Comparison of ENCODE assay signal across 8 cellular contexts in the genomic region with DNA sequence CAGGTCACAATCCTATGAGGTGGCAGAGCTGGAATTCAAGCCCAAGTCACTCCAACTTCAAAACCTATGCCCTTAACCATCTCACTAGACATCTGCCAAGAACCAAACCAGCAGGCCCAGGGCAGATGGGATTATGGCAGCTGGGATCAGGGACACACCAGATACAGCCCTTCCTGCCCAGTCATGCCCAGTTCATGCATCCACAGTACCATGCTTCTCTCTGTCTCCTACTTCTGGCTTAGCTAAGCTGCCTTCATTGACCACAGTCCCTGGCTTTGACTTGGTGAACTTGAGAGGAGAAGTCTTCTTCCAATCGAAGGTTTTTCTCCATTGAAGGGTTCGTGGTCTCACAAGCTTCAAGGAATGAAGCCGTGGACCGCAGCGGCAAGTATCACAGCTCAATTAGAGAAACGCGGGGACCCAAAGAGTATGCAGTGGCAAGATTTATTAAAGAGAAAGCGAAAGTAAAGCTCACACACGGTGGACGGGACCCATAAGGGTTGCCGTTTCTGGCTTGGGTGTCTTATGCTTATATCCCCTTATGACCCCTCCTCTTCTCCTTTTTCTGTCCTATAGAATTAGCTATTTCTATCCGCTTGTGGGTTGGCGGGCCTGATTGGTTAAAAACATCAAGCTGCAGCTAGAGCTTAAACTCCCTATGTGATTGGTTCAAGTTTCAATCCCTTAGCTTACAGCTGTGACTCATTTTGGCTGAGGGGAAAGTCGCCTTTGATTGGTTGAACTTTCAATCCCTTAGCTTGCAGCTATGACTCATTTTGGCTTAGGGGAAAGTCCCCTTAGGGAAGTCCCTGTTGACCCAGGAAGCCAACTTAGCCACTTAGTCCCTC.
DNase-seq lines count a peak whose midpoint lies in the region; ATAC-seq, FAIRE-seq and TF ChIP-seq lines count a peak whose summit lies in the region.

No MANE protein-coding gene starts in this region.

- H3K9me2 ChIP-seq in PC-9 (ENCODE audit: insufficient read depth) = no peaks in the 10 kb centered on the region
- H3K9me2 ChIP-seq in hepatocyte (replicated peaks; ENCODE audit: insufficient read depth) = no peaks in the 10 kb centered on the region

- H4K20me1 ChIP-seq in PC-9 (ENCODE audit: insufficient read depth) (no peaks in the 10 kb centered on the region), fibroblast of lung (ENCODE audit: control insufficient read depth, extremely low read depth, insufficient read depth, low read length) (no peaks in the 10 kb centered on the region), hepatocyte (ENCODE audit: insufficient read depth, poor library complexity, severe bottlenecking) (no peaks in the 10 kb centered on the region)

- H3K4me2 ChIP-seq in PC-9 (peak overlapping the region; percentile 64), fibroblast of lung (ENCODE audit: extremely low read depth, insufficient read depth, low read length) (no peak overlapping the region), hepatocyte (no peak overlapping the region)

- no peak overlapping the region for H3K9ac ChIP-seq in fibroblast of lung (ENCODE audit: insufficient read depth, low read length)

- no peaks in the 10 kb centered on the region for H3F3A ChIP-seq in PC-9 (ENCODE audit: insufficient read depth, low read depth)

- DNase-seq in BE2C (peak; percentile 47), GM19239 (ENCODE audit: insufficient read length, low spot score) (no peak), PC-9 (peak in 1 of 2 experiments; percentile 85), fibroblast of lung (ENCODE audit: low read depth in 2 of 2) (peak; percentile 24 to 34), hepatocyte (ENCODE audit: low spot score) (no peak), prostate gland (ENCODE audit: low spot score) (no peak), NCI-H128 (lab: John Stamatoyannopoulos, UW; ENCODE audit: unreplicated experiment) (no peak)

- no peak for TF ChIP-seq POLR2A in prostate gland (IDR thresholded peaks at IDR 0.05)

- H3K36me3 ChIP-seq in BE2C = no peaks in the 10 kb centered on the region
- H3K36me3 ChIP-seq in PC-9 (ENCODE audit: low read depth) = no peaks in the 10 kb centered on the region
- H3K36me3 ChIP-seq in fibroblast of lung (ENCODE audit: control insufficient read depth, insufficient read depth, low read length) = no peaks in the 10 kb centered on the region
- H3K36me3 ChIP-seq in hepatocyte (replicated peaks; ENCODE audit: insufficient read depth, low read depth) = no peaks in the 10 kb centered on the region
- no peaks in the 10 kb centered on the region for H3K36me3 ChIP-seq in prostate gland

- WGBS in hepatocyte (ENCODE audit: low lambda C conversion rate, missing lambda C conversion rate) = 98% methylated on average over 14 of the region's 14 CpGs
- WGBS in prostate gland = 95% methylated on average over 14 of the region's 14 CpGs

- no peaks in the 10 kb centered on the region; the same call in 1 of the 2 replicates for H3K27me3 ChIP-seq in BE2C
- H3K27me3 ChIP-seq in PC-9 (ENCODE audit: insufficient read depth, low read depth) = no peaks in the 10 kb centered on the region
- no peaks in the 10 kb centered on the region for H3K27me3 ChIP-seq in fibroblast of lung (ENCODE audit: control insufficient read depth, insufficient read depth, low read length)
- H3K27me3 ChIP-seq in hepatocyte = no peaks in the 10 kb centered on the region
- no peaks in the 10 kb centered on the region for H3K27me3 ChIP-seq in prostate gland (replicated peaks; ENCODE audit: insufficient read depth)

- H3K4me1 ChIP-seq in BE2C (no peaks in the 10 kb centered on the region), PC-9 (replicated peaks; ENCODE audit: insufficient read depth) (no peaks in the 10 kb centered on the region), fibroblast of lung (ENCODE audit: control insufficient read depth, extremely low read depth, insufficient read depth, low read length) (no peaks in the 10 kb centered on the region), hepatocyte (ENCODE audit: insufficient read depth) (no peaks in the 10 kb centered on the region), prostate gland (replicated peaks) (no peaks in the 10 kb centered on the region)

- peak; percentile 75 for ATAC-seq in HG03159 (IDR thresholded peaks at IDR 0.05; ENCODE audit: unreplicated experiment)

- no peaks in the 10 kb centered on the region for H3K79me2 ChIP-seq in PC-9 (ENCODE audit: low read depth)
- no peaks in the 10 kb centered on the region for H3K79me2 ChIP-seq in fibroblast of lung (ENCODE audit: control insufficient read depth, insufficient read depth, low read length)
- H3K79me2 ChIP-seq in hepatocyte = no peaks in the 10 kb centered on the region

- peak; percentile 8 for FAIRE-seq in GM19239 (lab: Jason Lieb, UNC)

- no TSS peak for BruUV-seq in PC-9 (replicated peaks; lab: Mats Ljungman, UMichigan)

- no peaks in the 10 kb centered on the region for H3K9me3 ChIP-seq in BE2C
- H3K9me3 ChIP-seq in PC-9 (ENCODE audit: insufficient read depth, low read depth) = no peaks in the 10 kb centered on the region
- H3K9me3 ChIP-seq in fibroblast of lung (ENCODE audit: control insufficient read depth, insufficient read depth, low read depth, low read length) = no peaks in the 10 kb centered on the region
- no peaks in the 10 kb centered on the region for H3K9me3 ChIP-seq in hepatocyte (ENCODE audit: low read depth)
- no peaks in the 10 kb centered on the region for H3K9me3 ChIP-seq in prostate gland

- TF ChIP-seq CTCF in BE2C (IDR thresholded peaks at IDR 0.05; ENCODE audit: low read depth, low read length) (no peak), PC-9 (conservative IDR thresholded peaks at IDR 0.05) (no peak), fibroblast of lung (conservative IDR thresholded peaks at IDR 0.05 in 1 of 2, IDR thresholded peaks at IDR 0.05 in 1 of 2; ENCODE audit: low read depth in 1 of 2, low read length in 2 of 2) (no peak), hepatocyte (IDR thresholded peaks at IDR 0.05; ENCODE audit: poor library complexity) (no peak), prostate gland (IDR thresholded peaks at IDR 0.05) (no peak)

- POLR2A ChIA-PET in PC-9 (lab: Charles Lee; ENCODE audit: unreplicated experiment) = no interaction called here

- H3K4me3 ChIP-seq in BE2C (ENCODE audit: low read depth, low read length) = peak overlapping the region; percentile 31
- H3K4me3 ChIP-seq in PC-9 = peak overlapping the region; percentile 49; the same call in 1 of the 2 replicates
- H3K4me3 ChIP-seq in fibroblast of lung (replicated peaks in 1 of 4; ENCODE audit: control extremely low read depth in 1 of 4, insufficient read depth in 1 of 4, low read depth in 3 of 4, low read length in 4 of 4) = no peak overlapping the region
- no peak overlapping the region for H3K4me3 ChIP-seq in hepatocyte
- no peak overlapping the region for H3K4me3 ChIP-seq in prostate gland

- CTCF ChIA-PET in PC-9 (lab: Charles Lee) = no interaction called here

- H2AFZ ChIP-seq in PC-9 (peak overlapping the region; percentile 86), fibroblast of lung (ENCODE audit: low read length) (no peak overlapping the region), hepatocyte (no peak overlapping the region)

- intact Hi-C loops in PC-9 (cut with micrococcal nuclease; ENCODE audit: unreplicated experiment) = no loop called here
- intact Hi-C loops in prostate gland (cut with DNase I) = loop anchor here (10.0 kb wide), 1 partner anchor 1394 kb away; no protein-coding TSS in a partner anchor

- H3K27ac ChIP-seq in PC-9 (no peak overlapping the region), fibroblast of lung (ENCODE audit: insufficient read depth, low read length) (no peak overlapping the region), hepatocyte (no peak overlapping the region), prostate gland (no peak overlapping the region)

Comparison
In these comparisons a context has a peak if more than half of its experiments do, and no peak if none do; other contexts are left out.
1. DNase-seq: peak in BE2C (single experiment) and fibroblast of lung (2 of 2); none in GM19239 (single experiment), hepatocyte (single experiment), prostate gland (single experiment) and NCI-H128 (single experiment).
2. H3K4me3 ChIP-seq: peak in BE2C (single experiment) and PC-9 (single experiment); none in fibroblast of lung (0 of 4), hepatocyte (single experiment) and prostate gland (0 of 2).